Comparison of ENCODE assay signal across 12 cellular contexts in genomic region chr2:68741805-68742306, GRCh38. TPM values are rescaled to one million over a fixed set of nuclear protein-coding genes. Genes with fewer than 3 reads are reported as not detected.
DNase-seq lines count a peak whose midpoint lies in the region; ATAC-seq, FAIRE-seq and TF ChIP-seq lines count a peak whose summit lies in the region.
"Had no signal": no experiment of that assay in that cellular context is flagged by ENCODE, and none has a peak within 500 bp of the region (broad histone marks: within the 10 kb centered on the region; RNA-seq: fewer than 3 reads in every experiment).

No MANE protein-coding gene starts in this region.

- H3K27ac Mint-ChIP-seq in activated CD8-positive, alpha-beta memory T cell treated with anti-CD3 and anti-CD28 coated beads, Interleukin-2, amount 10 ng/mL, durations not matched to agents 7 days and 5 days = peak overlapping the region; percentile 75
- peak overlapping the region; percentile 43 for H3K27ac Mint-ChIP-seq in stimulated activated naive B cell treated with anti-CD40 and anti-IgM and Interleukin-4, amounts not matched to agents 10 μg/mL and 1 μg/mL and 100 μg/mL, for 72 hours
- H3K27ac Mint-ChIP-seq: GM23338 had no signal

- H3F3A ChIP-seq in PC-3 (ENCODE audit: low read length, unreplicated experiment) (no peaks in the 10 kb centered on the region), PC-9 (ENCODE audit: insufficient read depth, low read depth) (no peaks in the 10 kb centered on the region)

- no peak overlapping the region for H3K9ac ChIP-seq in PC-3 (ENCODE audit: low read length)

- H3K4me3 Mint-ChIP-seq in activated CD8-positive, alpha-beta memory T cell treated with anti-CD3 and anti-CD28 coated beads, Interleukin-2, amount 10 ng/mL, durations not matched to agents 7 days and 5 days = peak overlapping the region; percentile 61
- peak overlapping the region; percentile 70 to 81 for H3K4me3 Mint-ChIP-seq in stimulated activated naive B cell treated with anti-CD40 and anti-IgM and Interleukin-4, amounts not matched to agents 10 μg/mL and 1 μg/mL and 100 μg/mL, for 72 hours
- H3K4me3 Mint-ChIP-seq: GM23338 had no signal

- H2AFZ ChIP-seq in PC-3 (ENCODE audit: low read length) (no peak overlapping the region), PC-9 (no peak overlapping the region)
- H2AFZ ChIP-seq: GM23338 had no signal

- H3K36me3 Mint-ChIP-seq in activated CD8-positive, alpha-beta memory T cell treated with anti-CD3 and anti-CD28 coated beads, Interleukin-2, amount 10 ng/mL, durations not matched to agents 7 days and 5 days = peaks cover 73% of the 10 kb centered on the region
- H3K36me3 Mint-ChIP-seq in stimulated activated naive B cell treated with anti-CD40 and anti-IgM and Interleukin-4, amounts not matched to agents 10 μg/mL and 1 μg/mL and 100 μg/mL, for 72 hours = peaks cover 51 to 78% of the 10 kb centered on the region in 2 donors

- H3K79me2 ChIP-seq in PC-3 (ENCODE audit: low read length) = no peaks in the 10 kb centered on the region
- H3K79me2 ChIP-seq in PC-9 (ENCODE audit: low read depth) = no peaks in the 10 kb centered on the region

- BruUV-seq in PC-3 (replicated peaks; lab: Mats Ljungman, UMichigan) (no TSS peak), PC-9 (replicated peaks; lab: Mats Ljungman, UMichigan) (no TSS peak)

- no peaks in the 10 kb centered on the region for H3K9me3 Mint-ChIP-seq in activated CD8-positive, alpha-beta memory T cell treated with anti-CD3 and anti-CD28 coated beads, Interleukin-2, amount 10 ng/mL, durations not matched to agents 7 days and 5 days (ENCODE audit: low read depth)
- peaks cover 0 to 6% of the 10 kb centered on the region in 2 donors for H3K9me3 Mint-ChIP-seq in stimulated activated naive B cell treated with anti-CD40 and anti-IgM and Interleukin-4, amounts not matched to agents 10 μg/mL and 1 μg/mL and 100 μg/mL, for 72 hours
- H3K9me3 Mint-ChIP-seq: GM23338 had no signal

- intact Hi-C loops in PC-3 (cut with micrococcal nuclease) = no loop called here
- intact Hi-C loops in PC-9 (cut with micrococcal nuclease; ENCODE audit: unreplicated experiment) = no loop called here

- CTCF ChIA-PET in activated CD8-positive, alpha-beta memory T cell treated with anti-CD3 and anti-CD28 coated beads, Interleukin-2, amount 10 ng/mL, durations not matched to agents 7 days and 5 days (lab: Charles Lee) = interaction anchor here (0.8 to 8.4 kb wide), 14 partner anchors 10 to 279 kb away, joined by 3 to 117 read pairs (median 9); no protein-coding TSS in a partner anchor
- CTCF ChIA-PET in PC-3 (lab: Charles Lee) = no interaction called here
- CTCF ChIA-PET in PC-9 (lab: Charles Lee) = interaction anchor here (1.6 kb wide), 1 partner anchor 10 kb away, joined by 5 read pairs; no protein-coding TSS in a partner anchor

- DNase-seq in activated CD8-positive, alpha-beta memory T cell treated with anti-CD3 and anti-CD28 coated beads, Interleukin-2, amount 10 ng/mL, durations not matched to agents 7 days and 5 days = peak; percentile 29
- no peak for DNase-seq in activated CD8-positive, alpha-beta memory T cell treated with anti-CD3 and anti-CD28 coated beads, Interleukin-2, amount 50 U/mL, for 48 hours
- DNase-seq in PC-3 (peak; percentile 16), D721Med (ENCODE audit: insufficient read length, low spot score) (no peak), PC-9 (no peak)
- no peak for DNase-seq in stimulated activated naive B cell treated with anti-CD40 and anti-IgM and Interleukin-4, amounts not matched to agents 10 μg/mL and 1 μg/mL and 100 μg/mL, for 72 hours
- DNase-seq: NCI-H1694; stimulated activated CD4-positive, alpha-beta T cell treated with anti-CD3 and anti-CD28 coated beads, Interleukin-4, amount 100 ng/mL, for 1 hour had no signal

- H3K27ac ChIP-seq in PC-3 (ENCODE audit: low read length) = no peak overlapping the region
- peak overlapping the region; percentile 30 for H3K27ac ChIP-seq in cingulate gyrus (ENCODE audit: low read depth, low read length)
- no peak overlapping the region for H3K27ac ChIP-seq in PC-9
- H3K27ac ChIP-seq: SK-N-MC had no signal

- H3K4me1 Mint-ChIP-seq in activated CD8-positive, alpha-beta memory T cell treated with anti-CD3 and anti-CD28 coated beads, Interleukin-2, amount 10 ng/mL, durations not matched to agents 7 days and 5 days = peaks cover 81% of the 10 kb centered on the region
- H3K4me1 Mint-ChIP-seq in stimulated activated naive B cell treated with anti-CD40 and anti-IgM and Interleukin-4, amounts not matched to agents 10 μg/mL and 1 μg/mL and 100 μg/mL, for 72 hours = peaks cover 60 to 83% of the 10 kb centered on the region in 2 donors

- H3K9me3 ChIP-seq in PC-3 (ENCODE audit: low read length) (no peaks in the 10 kb centered on the region), PC-9 (ENCODE audit: insufficient read depth, low read depth) (no peaks in the 10 kb centered on the region)

- H3K27me3 ChIP-seq in PC-3 (ENCODE audit: low read length) (no peaks in the 10 kb centered on the region), PC-9 (ENCODE audit: insufficient read depth, low read depth) (no peaks in the 10 kb centered on the region)

- H3K4me3 ChIP-seq in PC-3 (ENCODE audit: low read length) (no peak overlapping the region), PC-9 (no peak overlapping the region)
- H3K4me3 ChIP-seq: GM23338, SK-N-MC had no signal

- H3K4me2 ChIP-seq in PC-3 (ENCODE audit: low read length) (no peak overlapping the region), PC-9 (no peak overlapping the region)
- H3K4me2 ChIP-seq: GM23338 had no signal

- H4K20me1 ChIP-seq in PC-3 (ENCODE audit: low read length) (no peaks in the 10 kb centered on the region), PC-9 (ENCODE audit: insufficient read depth) (no peaks in the 10 kb centered on the region)

- POLR2A ChIA-PET in PC-3 (lab: Charles Lee; ENCODE audit: unreplicated experiment) = no interaction called here
- POLR2A ChIA-PET in PC-9 (lab: Charles Lee; ENCODE audit: unreplicated experiment) = no interaction called here

- ATAC-seq in activated CD8-positive, alpha-beta memory T cell treated with anti-CD3 and anti-CD28 coated beads, Interleukin-2, amount 10 ng/mL, durations not matched to agents 7 days and 5 days = no peak
- ATAC-seq in PC-3 = no peak
- ATAC-seq in stimulated activated naive B cell treated with anti-CD40 and anti-IgM and Interleukin-4, amounts not matched to agents 10 μg/mL and 1 μg/mL and 100 μg/mL, for 72 hours (replicated peaks) = no peak
- no peak for ATAC-seq in HG03108 (IDR thresholded peaks at IDR 0.05; ENCODE audit: unreplicated experiment)
- ATAC-seq: GM23338 had no signal

- H3K36me3 ChIP-seq in PC-3 (ENCODE audit: low read depth, low read length) (no peaks in the 10 kb centered on the region), PC-9 (ENCODE audit: low read depth) (no peaks in the 10 kb centered on the region)

- FAIRE-seq in D721Med (lab: Jason Lieb, UNC) = no peak

- H3K9me2 ChIP-seq in PC-3 (replicated peaks; ENCODE audit: low read length) (no peaks in the 10 kb centered on the region), PC-9 (ENCODE audit: insufficient read depth) (no peaks in the 10 kb centered on the region)

- no peaks in the 10 kb centered on the region for H3K27me3 Mint-ChIP-seq in activated CD8-positive, alpha-beta memory T cell treated with anti-CD3 and anti-CD28 coated beads, Interleukin-2, amount 10 ng/mL, durations not matched to agents 7 days and 5 days
- no peaks in the 10 kb centered on the region for H3K27me3 Mint-ChIP-seq in stimulated activated naive B cell treated with anti-CD40 and anti-IgM and Interleukin-4, amounts not matched to agents 10 μg/mL and 1 μg/mL and 100 μg/mL, for 72 hours

- H3K4me1 ChIP-seq in PC-3 (ENCODE audit: insufficient read depth, low read length) (no peaks in the 10 kb centered on the region), PC-9 (replicated peaks; ENCODE audit: insufficient read depth) (no peaks in the 10 kb centered on the region)

- TF ChIP-seq CTCF in PC-3 (conservative IDR thresholded peaks at IDR 0.05; ENCODE audit: low read depth, low read length) (no peak), D721Med (IDR thresholded peaks at IDR 0.05; ENCODE audit: insufficient read depth, missing control alignments) (no peak), PC-9 (conservative IDR thresholded peaks at IDR 0.05) (no peak)

RNA-seq across cellular contexts. Expression of gene ARHGAP25, which starts 7.2 kb away (rescaled TPM):
- 100 to 1,000 TPM in 1 of 2 experiments, 10 to 100 TPM in 1; 90.2 to 126 TPM for total RNA-seq in activated CD8-positive, alpha-beta memory T cell treated with anti-CD3 and anti-CD28 coated beads, Interleukin-2, amount 10 ng/mL, durations not matched to agents 7 days and 5 days
- total RNA-seq in PC-3 (2014; rRNA removed) (not detected in 2 replicates), PC-9 (2021) (not detected in 2 replicates)

Comparison
In these comparisons a context has a peak if more than half of its experiments do, and no peak if none do; other contexts are left out.
1. DNase-seq: peak in activated CD8-positive, alpha-beta memory T cell treated with anti-CD3 and anti-CD28 coated beads, Interleukin-2, amount 10 ng/mL, durations not matched to agents 7 days and 5 days (single experiment) and PC-3 (single experiment); none in activated CD8-positive, alpha-beta memory T cell treated with anti-CD3 and anti-CD28 coated beads, Interleukin-2, amount 50 U/mL, for 48 hours (single experiment), stimulated activated naive B cell treated with anti-CD40 and anti-IgM and Interleukin-4, amounts not matched to agents 10 μg/mL and 1 μg/mL and 100 μg/mL, for 72 hours (single experiment), D721Med (single experiment) and PC-9 (0 of 2).
2. RNA of gene ARHGAP25, which starts 7.2 kb away (total RNA-seq): 90.2 to 126 TPM in activated CD8-positive, alpha-beta memory T cell treated with anti-CD3 and anti-CD28 coated beads, Interleukin-2, amount 10 ng/mL, durations not matched to agents 7 days and 5 days; not detected in PC-9 and not detected in PC-3; every median in the first group is over 10 times any median in the second.